ENCODE assay signal across 1 cellular context in the genomic region with DNA sequence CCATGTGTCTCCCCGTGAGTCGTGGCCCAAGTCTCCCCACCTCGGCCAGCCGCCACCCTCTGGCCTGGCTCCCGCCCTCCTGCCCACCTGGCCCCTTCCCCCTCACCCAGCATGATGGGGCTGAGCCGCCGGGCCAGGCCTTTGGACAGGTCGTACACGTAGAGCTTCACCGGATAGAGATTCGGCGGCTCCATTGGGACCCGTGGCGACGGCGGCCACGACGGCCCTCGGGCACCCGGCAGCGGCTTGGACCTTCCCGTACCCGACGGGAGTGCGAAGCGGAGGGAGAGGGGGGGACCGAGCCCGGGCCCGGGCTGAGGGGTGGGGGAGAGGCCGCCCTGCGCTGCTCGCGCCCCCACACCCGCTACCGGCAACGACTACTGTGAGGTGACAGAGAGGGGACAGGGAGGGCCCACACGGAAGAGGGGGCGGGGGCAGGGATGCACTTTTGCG.
TF ChIP-seq lines count a peak whose summit lies in the region.

DESI1 (minus strand) TSS at position 398 of the 453 bp plus-strand sequence; CDS start at position 194, 204 bp downstream.

TF ChIP-seq in HepG2, 621 proteins besides CTCF, POLR2A, EP300 and RAD21 (continued from another document and continues in another):
- TF ChIP-seq ZNF512B (CRISPR knock-in tag; IDR thresholded peaks at IDR 0.05; ENCODE audit: borderline replicate concordance) = no peak
- TF ChIP-seq TBX2 (CRISPR knock-in tag; IDR thresholded peaks at IDR 0.05; ENCODE audit: borderline replicate concordance) = no peak
- TF ChIP-seq, protein P1, sequence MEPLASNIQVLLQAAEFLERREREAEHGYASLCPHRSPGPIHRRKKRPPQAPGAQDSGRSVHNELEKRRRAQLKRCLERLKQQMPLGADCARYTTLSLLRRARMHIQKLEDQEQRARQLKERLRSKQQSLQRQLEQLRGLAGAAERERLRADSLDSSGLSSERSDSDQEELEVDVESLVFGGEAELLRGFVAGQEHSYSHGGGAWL (CRISPR knock-in tag; IDR thresholded peaks at IDR 0.05) = peak; percentile 66
- TF ChIP-seq RORA (CRISPR knock-in tag; IDR thresholded peaks at IDR 0.05) = no peak
- TF ChIP-seq CREB1 (IDR thresholded peaks at IDR 0.05) = no peak
- no peak for TF ChIP-seq CREB1 (CRISPR knock-in tag; IDR thresholded peaks at IDR 0.05)
- no peak for TF ChIP-seq ZNF17 (CRISPR knock-in tag; IDR thresholded peaks at IDR 0.05)
- TF ChIP-seq ZNF121 (CRISPR knock-in tag; IDR thresholded peaks at IDR 0.05) = no peak
- TF ChIP-seq MBNL3 (CRISPR knock-in tag; conservative IDR thresholded peaks at IDR 0.05) = no peak
- TF ChIP-seq, protein P2, sequence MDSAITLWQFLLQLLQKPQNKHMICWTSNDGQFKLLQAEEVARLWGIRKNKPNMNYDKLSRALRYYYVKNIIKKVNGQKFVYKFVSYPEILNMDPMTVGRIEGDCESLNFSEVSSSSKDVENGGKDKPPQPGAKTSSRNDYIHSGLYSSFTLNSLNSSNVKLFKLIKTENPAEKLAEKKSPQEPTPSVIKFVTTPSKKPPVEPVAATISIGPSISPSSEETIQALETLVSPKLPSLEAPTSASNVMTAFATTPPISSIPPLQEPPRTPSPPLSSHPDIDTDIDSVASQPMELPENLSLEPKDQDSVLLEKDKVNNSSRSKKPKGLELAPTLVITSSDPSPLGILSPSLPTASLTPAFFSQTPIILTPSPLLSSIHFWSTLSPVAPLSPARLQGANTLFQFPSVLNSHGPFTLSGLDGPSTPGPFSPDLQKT (CRISPR knock-in tag; IDR thresholded peaks at IDR 0.05; ENCODE audit: borderline replicate concordance) = no peak
- TF ChIP-seq ZSCAN29 (CRISPR knock-in tag; conservative IDR thresholded peaks at IDR 0.05) = 0 out of 2 replicates have a peak, but pooled peaks have one; percentile 42
- no peak for TF ChIP-seq ZBTB34 (CRISPR knock-in tag; IDR thresholded peaks at IDR 0.05)
- no peak for TF ChIP-seq ZNF383 (CRISPR knock-in tag; IDR thresholded peaks at IDR 0.05; ENCODE audit: borderline replicate concordance)
- 0 out of 2 replicates have a peak, but pooled peaks have one; percentile 5 for TF ChIP-seq EED (CRISPR knock-in tag; IDR thresholded peaks at IDR 0.05)
- TF ChIP-seq CSRNP2 (CRISPR knock-in tag; conservative IDR thresholded peaks at IDR 0.05; ENCODE audit: low read depth) = no peak
- TF ChIP-seq ZNF672 (CRISPR knock-in tag; IDR thresholded peaks at IDR 0.05) = no peak
- TF ChIP-seq, protein P3, sequence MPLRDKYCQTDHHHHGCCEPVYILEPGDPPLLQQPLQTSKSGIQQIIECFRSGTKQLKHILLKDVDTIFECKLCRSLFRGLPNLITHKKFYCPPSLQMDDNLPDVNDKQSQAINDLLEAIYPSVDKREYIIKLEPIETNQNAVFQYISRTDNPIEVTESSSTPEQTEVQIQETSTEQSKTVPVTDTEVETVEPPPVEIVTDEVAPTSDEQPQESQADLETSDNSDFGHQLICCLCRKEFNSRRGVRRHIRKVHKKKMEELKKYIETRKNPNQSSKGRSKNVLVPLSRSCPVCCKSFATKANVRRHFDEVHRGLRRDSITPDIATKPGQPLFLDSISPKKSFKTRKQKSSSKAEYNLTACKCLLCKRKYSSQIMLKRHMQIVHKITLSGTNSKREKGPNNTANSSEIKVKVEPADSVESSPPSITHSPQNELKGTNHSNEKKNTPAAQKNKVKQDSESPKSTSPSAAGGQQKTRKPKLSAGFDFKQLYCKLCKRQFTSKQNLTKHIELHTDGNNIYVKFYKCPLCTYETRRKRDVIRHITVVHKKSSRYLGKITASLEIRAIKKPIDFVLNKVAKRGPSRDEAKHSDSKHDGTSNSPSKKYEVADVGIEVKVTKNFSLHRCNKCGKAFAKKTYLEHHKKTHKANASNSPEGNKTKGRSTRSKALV (CRISPR knock-in tag; IDR thresholded peaks at IDR 0.05) = peak; percentile 32
- TF ChIP-seq SMAD9 (CRISPR knock-in tag; IDR thresholded peaks at IDR 0.05) = no peak
- TF ChIP-seq GPN1 (CRISPR knock-in tag; IDR thresholded peaks at IDR 0.05; ENCODE audit: borderline replicate concordance) = no peak
- TF ChIP-seq, protein P4, sequence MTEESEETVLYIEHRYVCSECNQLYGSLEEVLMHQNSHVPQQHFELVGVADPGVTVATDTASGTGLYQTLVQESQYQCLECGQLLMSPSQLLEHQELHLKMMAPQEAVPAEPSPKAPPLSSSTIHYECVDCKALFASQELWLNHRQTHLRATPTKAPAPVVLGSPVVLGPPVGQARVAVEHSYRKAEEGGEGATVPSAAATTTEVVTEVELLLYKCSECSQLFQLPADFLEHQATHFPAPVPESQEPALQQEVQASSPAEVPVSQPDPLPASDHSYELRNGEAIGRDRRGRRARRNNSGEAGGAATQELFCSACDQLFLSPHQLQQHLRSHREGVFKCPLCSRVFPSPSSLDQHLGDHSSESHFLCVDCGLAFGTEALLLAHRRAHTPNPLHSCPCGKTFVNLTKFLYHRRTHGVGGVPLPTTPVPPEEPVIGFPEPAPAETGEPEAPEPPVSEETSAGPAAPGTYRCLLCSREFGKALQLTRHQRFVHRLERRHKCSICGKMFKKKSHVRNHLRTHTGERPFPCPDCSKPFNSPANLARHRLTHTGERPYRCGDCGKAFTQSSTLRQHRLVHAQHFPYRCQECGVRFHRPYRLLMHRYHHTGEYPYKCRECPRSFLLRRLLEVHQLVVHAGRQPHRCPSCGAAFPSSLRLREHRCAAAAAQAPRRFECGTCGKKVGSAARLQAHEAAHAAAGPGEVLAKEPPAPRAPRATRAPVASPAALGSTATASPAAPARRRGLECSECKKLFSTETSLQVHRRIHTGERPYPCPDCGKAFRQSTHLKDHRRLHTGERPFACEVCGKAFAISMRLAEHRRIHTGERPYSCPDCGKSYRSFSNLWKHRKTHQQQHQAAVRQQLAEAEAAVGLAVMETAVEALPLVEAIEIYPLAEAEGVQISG (CRISPR knock-in tag; IDR thresholded peaks at IDR 0.05) = no peak
- TF ChIP-seq GMEB2 (CRISPR knock-in tag; IDR thresholded peaks at IDR 0.05; ENCODE audit: low read depth) = no peak
- no peak for TF ChIP-seq SNAPC2 (CRISPR knock-in tag; IDR thresholded peaks at IDR 0.05)
- TF ChIP-seq ZSCAN20 (CRISPR knock-in tag; IDR thresholded peaks at IDR 0.05; ENCODE audit: borderline replicate concordance) = no peak
- TF ChIP-seq, protein P5, sequence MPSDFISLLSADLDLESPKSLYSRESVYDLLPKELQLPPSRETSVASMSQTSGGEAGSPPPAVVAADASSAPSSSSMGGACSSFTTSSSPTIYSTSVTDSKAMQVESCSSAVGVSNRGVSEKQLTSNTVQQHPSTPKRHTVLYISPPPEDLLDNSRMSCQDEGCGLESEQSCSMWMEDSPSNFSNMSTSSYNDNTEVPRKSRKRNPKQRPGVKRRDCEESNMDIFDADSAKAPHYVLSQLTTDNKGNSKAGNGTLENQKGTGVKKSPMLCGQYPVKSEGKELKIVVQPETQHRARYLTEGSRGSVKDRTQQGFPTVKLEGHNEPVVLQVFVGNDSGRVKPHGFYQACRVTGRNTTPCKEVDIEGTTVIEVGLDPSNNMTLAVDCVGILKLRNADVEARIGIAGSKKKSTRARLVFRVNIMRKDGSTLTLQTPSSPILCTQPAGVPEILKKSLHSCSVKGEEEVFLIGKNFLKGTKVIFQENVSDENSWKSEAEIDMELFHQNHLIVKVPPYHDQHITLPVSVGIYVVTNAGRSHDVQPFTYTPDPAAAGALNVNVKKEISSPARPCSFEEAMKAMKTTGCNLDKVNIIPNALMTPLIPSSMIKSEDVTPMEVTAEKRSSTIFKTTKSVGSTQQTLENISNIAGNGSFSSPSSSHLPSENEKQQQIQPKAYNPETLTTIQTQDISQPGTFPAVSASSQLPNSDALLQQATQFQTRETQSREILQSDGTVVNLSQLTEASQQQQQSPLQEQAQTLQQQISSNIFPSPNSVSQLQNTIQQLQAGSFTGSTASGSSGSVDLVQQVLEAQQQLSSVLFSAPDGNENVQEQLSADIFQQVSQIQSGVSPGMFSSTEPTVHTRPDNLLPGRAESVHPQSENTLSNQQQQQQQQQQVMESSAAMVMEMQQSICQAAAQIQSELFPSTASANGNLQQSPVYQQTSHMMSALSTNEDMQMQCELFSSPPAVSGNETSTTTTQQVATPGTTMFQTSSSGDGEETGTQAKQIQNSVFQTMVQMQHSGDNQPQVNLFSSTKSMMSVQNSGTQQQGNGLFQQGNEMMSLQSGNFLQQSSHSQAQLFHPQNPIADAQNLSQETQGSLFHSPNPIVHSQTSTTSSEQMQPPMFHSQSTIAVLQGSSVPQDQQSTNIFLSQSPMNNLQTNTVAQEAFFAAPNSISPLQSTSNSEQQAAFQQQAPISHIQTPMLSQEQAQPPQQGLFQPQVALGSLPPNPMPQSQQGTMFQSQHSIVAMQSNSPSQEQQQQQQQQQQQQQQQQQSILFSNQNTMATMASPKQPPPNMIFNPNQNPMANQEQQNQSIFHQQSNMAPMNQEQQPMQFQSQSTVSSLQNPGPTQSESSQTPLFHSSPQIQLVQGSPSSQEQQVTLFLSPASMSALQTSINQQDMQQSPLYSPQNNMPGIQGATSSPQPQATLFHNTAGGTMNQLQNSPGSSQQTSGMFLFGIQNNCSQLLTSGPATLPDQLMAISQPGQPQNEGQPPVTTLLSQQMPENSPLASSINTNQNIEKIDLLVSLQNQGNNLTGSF (CRISPR knock-in tag; IDR thresholded peaks at IDR 0.05) = no peak
- no peak for TF ChIP-seq PCBP2 (optimal IDR thresholded peaks at IDR 0.05; ENCODE audit: low read depth, low read length, poor library complexity, severe bottlenecking)
- TF ChIP-seq TRIM24 (CRISPR knock-in tag; IDR thresholded peaks at IDR 0.05) = no peak
- TF ChIP-seq, protein P6, sequence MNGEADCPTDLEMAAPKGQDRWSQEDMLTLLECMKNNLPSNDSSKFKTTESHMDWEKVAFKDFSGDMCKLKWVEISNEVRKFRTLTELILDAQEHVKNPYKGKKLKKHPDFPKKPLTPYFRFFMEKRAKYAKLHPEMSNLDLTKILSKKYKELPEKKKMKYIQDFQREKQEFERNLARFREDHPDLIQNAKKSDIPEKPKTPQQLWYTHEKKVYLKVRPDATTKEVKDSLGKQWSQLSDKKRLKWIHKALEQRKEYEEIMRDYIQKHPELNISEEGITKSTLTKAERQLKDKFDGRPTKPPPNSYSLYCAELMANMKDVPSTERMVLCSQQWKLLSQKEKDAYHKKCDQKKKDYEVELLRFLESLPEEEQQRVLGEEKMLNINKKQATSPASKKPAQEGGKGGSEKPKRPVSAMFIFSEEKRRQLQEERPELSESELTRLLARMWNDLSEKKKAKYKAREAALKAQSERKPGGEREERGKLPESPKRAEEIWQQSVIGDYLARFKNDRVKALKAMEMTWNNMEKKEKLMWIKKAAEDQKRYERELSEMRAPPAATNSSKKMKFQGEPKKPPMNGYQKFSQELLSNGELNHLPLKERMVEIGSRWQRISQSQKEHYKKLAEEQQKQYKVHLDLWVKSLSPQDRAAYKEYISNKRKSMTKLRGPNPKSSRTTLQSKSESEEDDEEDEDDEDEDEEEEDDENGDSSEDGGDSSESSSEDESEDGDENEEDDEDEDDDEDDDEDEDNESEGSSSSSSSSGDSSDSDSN (CRISPR knock-in tag; IDR thresholded peaks at IDR 0.05) = peak; percentile 59; the same call in 1 of the 2 replicates
- no peak for TF ChIP-seq FOXA1 (IDR thresholded peaks at IDR 0.05)
- no peak for TF ChIP-seq FOXA1 (CRISPR knock-in tag; IDR thresholded peaks at IDR 0.05)
- no peak for TF ChIP-seq XRCC5 (optimal IDR thresholded peaks at IDR 0.05; ENCODE audit: low read length)
